13 cellular contexts compared by ENCODE assay signal in genomic region chr18:75216212-75216925, GRCh38. TPM values are rescaled to one million over a fixed set of nuclear protein-coding genes. Genes with fewer than 3 reads are reported as not detected.
DNase-seq lines count a peak whose midpoint lies in the region; ATAC-seq and TF ChIP-seq lines count a peak whose summit lies in the region.
"Had no signal": no experiment of that assay in that cellular context is flagged by ENCODE, and none has a peak within 500 bp of the region (broad histone marks: within the 10 kb centered on the region; RNA-seq: fewer than 3 reads in every experiment).

No MANE protein-coding gene starts in this region.

- peaks cover 6% of the 10 kb centered on the region for H3K36me3 Mint-ChIP-seq in dendritic cell treated with granulocyte-macrophage colony-stimulating factor and Interleukin-4, amounts not matched to agents 40 ng/mL and 50 ng/mL, for 4 days (ENCODE audit: low read depth)

- H3K27me3 ChIP-seq in DND-41 (ENCODE audit: insufficient read depth, low read length, poor library complexity) (no peaks in the 10 kb centered on the region), Loucy (ENCODE audit: insufficient read depth, low read length, poor library complexity, severe bottlenecking) (no peaks in the 10 kb centered on the region), neuronal stem cell (ENCODE audit: control insufficient read depth in 3 of 3, insufficient read depth in 3 of 3, low read depth in 1 of 3, low read length in 3 of 3) (peaks cover 0 to 17% (median 6%) of the 10 kb centered on the region in 3 experiments)

- peak; percentile 47 for ATAC-seq in DND-41 (ENCODE audit: insufficient read depth, low read depth)
- no peak for ATAC-seq in SK-N-SH treated with all-trans-retinoic acid at 6 μM for 48 hours
- no peak for ATAC-seq in HG02610 (IDR thresholded peaks at IDR 0.05; ENCODE audit: unreplicated experiment)

- H3K4me3 ChIP-seq in DND-41 (ENCODE audit: low read depth in 1 of 2, low read length in 2 of 2) (peak overlapping the region in 1 of 2 experiments; percentile 5; a peak in 1 of 4 replicates), Loucy (ENCODE audit: low read length, poor library complexity, severe bottlenecking) (peak overlapping the region; percentile 73), neuronal stem cell (ENCODE audit: low read length in 2 of 2) (no peak overlapping the region)
- H3K4me3 ChIP-seq: GM23248 had no signal

- H3K4me1 ChIP-seq in DND-41 (ENCODE audit: insufficient read depth, low read length) (peaks cover 67% of the 10 kb centered on the region), Loucy (ENCODE audit: insufficient read depth, low read length, poor library complexity, severe bottlenecking) (peaks cover 67% of the 10 kb centered on the region), neuronal stem cell (ENCODE audit: control insufficient read depth in 2 of 2, insufficient read depth in 1 of 2, low read depth in 1 of 2, low read length in 2 of 2) (peaks cover 0 to 15% of the 10 kb centered on the region in 2 donors)
- H3K4me1 ChIP-seq: parathyroid adenoma had no signal

- H2AFZ ChIP-seq in DND-41 (ENCODE audit: low read depth, low read length) = no peak overlapping the region
- no peak overlapping the region for H2AFZ ChIP-seq in Loucy (ENCODE audit: low read length)
- no peak overlapping the region for H2AFZ ChIP-seq in neuronal stem cell (ENCODE audit: low read length)
- H2AFZ ChIP-seq: GM23248, parathyroid adenoma had no signal

- no peak overlapping the region for H2AK5ac ChIP-seq in neuronal stem cell (ENCODE audit: low read depth, low read length)

- H3K27ac ChIP-seq in DND-41 (ENCODE audit: low read length) (peak overlapping the region; percentile 62), neuronal stem cell (replicated peaks; ENCODE audit: low read length) (no peak overlapping the region)
- H3K27ac ChIP-seq: GM23248, parathyroid adenoma had no signal

- H2BK120ac ChIP-seq in neuronal stem cell (ENCODE audit: low read depth, low read length) = no peak overlapping the region

- H4K91ac ChIP-seq in neuronal stem cell (ENCODE audit: low read depth, low read length, poor library complexity) = no peak overlapping the region

- no peaks in the 10 kb centered on the region for H3K79me1 ChIP-seq in neuronal stem cell (ENCODE audit: low read depth, low read length)

- H4K20me1 ChIP-seq in DND-41 (ENCODE audit: insufficient read depth, low read length) (peaks cover 26% of the 10 kb centered on the region; the same call in 1 of the 2 replicates), Loucy (ENCODE audit: insufficient read depth, low read length, poor library complexity, severe bottlenecking) (peaks cover 37% of the 10 kb centered on the region)

- no peak overlapping the region for H3K4ac ChIP-seq in neuronal stem cell (ENCODE audit: low read length)

- no peak overlapping the region for H3K4me3 Mint-ChIP-seq in dendritic cell treated with granulocyte-macrophage colony-stimulating factor and Interleukin-4, amounts not matched to agents 40 ng/mL and 50 ng/mL, for 4 days

- H3K9ac ChIP-seq in DND-41 (ENCODE audit: low read depth, low read length) (0 out of 2 replicates have a peak overlapping the region, but pooled peaks have one; percentile 16), Loucy (ENCODE audit: low read depth, low read length, poor library complexity, severe bottlenecking) (peak overlapping the region; percentile 36), neuronal stem cell (ENCODE audit: low read depth, low read length, poor library complexity) (no peak overlapping the region)
- H3K9ac ChIP-seq: GM23248, parathyroid adenoma had no signal

- DNase-seq in DND-41 (no peak), neuronal stem cell (ENCODE audit: low spot score) (no peak), hepatic stellate cell (ENCODE audit: low spot score) (no peak), AG08396 (ENCODE audit: low spot score) (no peak)
- DNase-seq: amniotic stem cell, GM23248, hippocampal formation, NCI-H345 had no signal

- TF ChIP-seq CTCF in DND-41 (IDR thresholded peaks at IDR 0.05; ENCODE audit: borderline replicate concordance, extremely low read depth, low read length, poor library complexity, severe bottlenecking) (no peak), Loucy (conservative IDR thresholded peaks at IDR 0.05; ENCODE audit: low read length) (no peak)

- no peak overlapping the region for H2BK15ac ChIP-seq in neuronal stem cell (ENCODE audit: low read length)

- WGBS in neuronal stem cell (ENCODE audit: extremely low coverage in 2 of 2, insufficient read length in 2 of 2, insufficient replicate concordance in 1 of 2), 2 donors = no CpG with 5 or more reads among the region's 7 CpGs

- H3K9me3 ChIP-seq in DND-41 (ENCODE audit: insufficient read depth, low read length, severe bottlenecking) (no peaks in the 10 kb centered on the region), Loucy (ENCODE audit: insufficient read depth, low read depth, low read length) (no peaks in the 10 kb centered on the region), neuronal stem cell (replicated peaks in 1 of 2; ENCODE audit: control insufficient read depth in 2 of 2, insufficient read depth in 1 of 2, low read depth in 1 of 2, low read length in 2 of 2) (no peaks in the 10 kb centered on the region)

- no peak overlapping the region for H2BK12ac ChIP-seq in neuronal stem cell (ENCODE audit: low read length)

- peaks cover 98% of the 10 kb centered on the region for H3K79me2 ChIP-seq in DND-41 (ENCODE audit: insufficient read depth, low read length)
- H3K79me2 ChIP-seq in Loucy (ENCODE audit: insufficient read depth, low read length) = peaks cover 97% of the 10 kb centered on the region

- H3K9me2 ChIP-seq in Loucy (replicated peaks; ENCODE audit: low read depth, low read length) = no peaks in the 10 kb centered on the region

- H3K27me3 Mint-ChIP-seq in dendritic cell treated with granulocyte-macrophage colony-stimulating factor and Interleukin-4, amounts not matched to agents 40 ng/mL and 50 ng/mL, for 4 days = no peaks in the 10 kb centered on the region

- peak overlapping the region; percentile 65 for H3K14ac ChIP-seq in neuronal stem cell (ENCODE audit: low read length)

- H3K18ac ChIP-seq in neuronal stem cell (ENCODE audit: low read length) = peak overlapping the region; percentile 27

- no peak overlapping the region for H3K23ac ChIP-seq in neuronal stem cell (ENCODE audit: low read depth, low read length, poor library complexity)

- intact Hi-C loops in dendritic cell treated with granulocyte-macrophage colony-stimulating factor and Interleukin-4, amounts not matched to agents 40 ng/mL and 50 ng/mL, for 4 days (cut with micrococcal nuclease) = loop anchor here (5.0 to 10.0 kb wide), 2 partner anchors 36 to 232 kb away; no protein-coding TSS in a partner anchor

- H3K9me3 Mint-ChIP-seq in dendritic cell treated with granulocyte-macrophage colony-stimulating factor and Interleukin-4, amounts not matched to agents 40 ng/mL and 50 ng/mL, for 4 days = no peaks in the 10 kb centered on the region

- H2BK5ac ChIP-seq in neuronal stem cell (ENCODE audit: low read length) = no peak overlapping the region

- peak overlapping the region; percentile 80 for H3K27ac Mint-ChIP-seq in dendritic cell treated with granulocyte-macrophage colony-stimulating factor and Interleukin-4, amounts not matched to agents 40 ng/mL and 50 ng/mL, for 4 days

- peaks cover 45% of the 10 kb centered on the region for H3K4me1 Mint-ChIP-seq in dendritic cell treated with granulocyte-macrophage colony-stimulating factor and Interleukin-4, amounts not matched to agents 40 ng/mL and 50 ng/mL, for 4 days (ENCODE audit: low read depth)

- no peak overlapping the region for H4K8ac ChIP-seq in neuronal stem cell (ENCODE audit: low read depth, low read length)

- peaks cover 6% of the 10 kb centered on the region; the same call in 1 of the 2 replicates for H3K36me3 ChIP-seq in DND-41 (ENCODE audit: insufficient read depth, low read length)
- no peaks in the 10 kb centered on the region for H3K36me3 ChIP-seq in Loucy (ENCODE audit: insufficient read depth, low read length)
- H3K36me3 ChIP-seq in neuronal stem cell (replicated peaks in 1 of 2; ENCODE audit: control insufficient read depth in 2 of 2, insufficient read depth in 2 of 2, low read length in 2 of 2) = no peaks in the 10 kb centered on the region

- peak overlapping the region; percentile 68 for H3K4me2 ChIP-seq in DND-41 (ENCODE audit: insufficient read depth, low read length)
- peak overlapping the region; percentile 86 for H3K4me2 ChIP-seq in Loucy (ENCODE audit: low read depth, low read length, poor library complexity, severe bottlenecking)
- H3K4me2 ChIP-seq in neuronal stem cell (ENCODE audit: insufficient read depth, low read length, poor library complexity, severe bottlenecking) = no peak overlapping the region

- no peaks in the 10 kb centered on the region for H3F3A ChIP-seq in Loucy (ENCODE audit: low read depth)

TF ChIP-seq in SK-N-SH treated with all-trans-retinoic acid at 6 μM for 48 hours, 23 proteins besides CTCF, POLR2A, EP300 and RAD21 (continues in another document):
- TF ChIP-seq ZNF565 (CRISPR knock-in tag; conservative IDR thresholded peaks at IDR 0.05; ENCODE audit: low read depth) (no peak), ISL1 (CRISPR knock-in tag; IDR thresholded peaks at IDR 0.05) (no peak), PPARA (CRISPR knock-in tag; IDR thresholded peaks at IDR 0.05; ENCODE audit: borderline replicate concordance) (no peak), GLIS3 (CRISPR knock-in tag; IDR thresholded peaks at IDR 0.05) (no peak), ZNF70 (CRISPR knock-in tag; IDR thresholded peaks at IDR 0.05) (no peak), ZC3H10 (CRISPR knock-in tag; IDR thresholded peaks at IDR 0.05) (no peak), BACH2 (CRISPR knock-in tag; IDR thresholded peaks at IDR 0.05; ENCODE audit: borderline replicate concordance) (no peak), ESRRG (CRISPR knock-in tag; IDR thresholded peaks at IDR 0.05) (no peak), POU6F1 (CRISPR knock-in tag; IDR thresholded peaks at IDR 0.05; ENCODE audit: borderline replicate concordance, low read depth) (no peak)

RNA-seq across cellular contexts. Expression of gene TSHZ1, which starts 5.8 kb away (rescaled TPM):
- polyA plus RNA-seq in neuronal stem cell (2013, experiment 1 of 2) = 1.0 TPM
- 0.96 TPM for polyA plus RNA-seq in neuronal stem cell (2013, experiment 2 of 2)

RNA-seq across cellular contexts. Expression of gene PTGR3, which starts 7.4 kb away (rescaled TPM):
- 7.2 TPM for polyA plus RNA-seq in neuronal stem cell (2013, experiment 1 of 2)
- 7.1 TPM for polyA plus RNA-seq in neuronal stem cell (2013, experiment 2 of 2)
